In the genomic region with DNA sequence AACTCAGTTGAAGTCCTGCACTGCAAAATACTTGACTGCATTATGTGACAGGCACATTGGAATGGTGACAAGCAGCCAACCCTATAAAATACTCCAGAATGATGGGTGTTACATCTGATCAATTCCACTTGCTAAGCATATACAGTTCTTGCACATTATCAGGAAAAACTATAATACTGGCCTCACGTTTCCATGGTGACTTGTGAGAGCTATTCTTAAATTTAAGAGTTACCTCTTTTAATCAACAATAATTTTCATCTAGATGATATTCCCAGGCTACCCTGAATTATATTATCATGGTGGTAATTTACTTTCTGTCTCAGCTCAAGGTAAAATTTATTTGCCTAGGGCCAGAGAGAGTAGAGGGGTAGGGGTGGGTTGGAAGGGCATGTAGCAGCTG, we compare ENCODE assay signal across 18 cellular contexts.
"Had no signal": no experiment of that assay in that cellular context is flagged by ENCODE, and none has a peak within 500 bp of the region (broad histone marks: within the 10 kb centered on the region; RNA-seq: fewer than 3 reads in every experiment).

No MANE protein-coding gene starts in this region.

- H3K4me3 Mint-ChIP-seq: dendritic cell treated with granulocyte-macrophage colony-stimulating factor and Interleukin-4, amounts not matched to agents 40 ng/mL and 50 ng/mL, for 4 days; endodermal cell; naive B cell; neural progenitor cell had no signal

- DNase-seq: endodermal cell; erythroblast; foreskin keratinocyte; mesendoderm; naive B cell; nucleus accumbens; ovary; sigmoid colon; stimulated activated CD4-positive, alpha-beta T cell treated with anti-CD3 and anti-CD28 coated beads, Interleukin-2, amount 100 ng/mL, for 24 hours; stimulated activated CD4-positive, alpha-beta T cell treated with anti-CD3 and anti-CD28 coated beads, Interleukin-4, amount 100 ng/mL, for 4 hours; stimulated activated naive CD4-positive, alpha-beta T cell; stomach; substantia nigra; transverse colon had no signal

- H3K27me3 Mint-ChIP-seq: dendritic cell treated with granulocyte-macrophage colony-stimulating factor and Interleukin-4, amounts not matched to agents 40 ng/mL and 50 ng/mL, for 4 days; naive B cell had no signal

- H3K4me1 Mint-ChIP-seq: endodermal cell, neural progenitor cell had no signal

- ATAC-seq: foreskin keratinocyte had no signal

- FAIRE-seq: colon, endothelial cell of umbilical vein had no signal

- H3K27ac Mint-ChIP-seq: dendritic cell treated with granulocyte-macrophage colony-stimulating factor and Interleukin-4, amounts not matched to agents 40 ng/mL and 50 ng/mL, for 4 days; endodermal cell; neural progenitor cell had no signal

- H3K36me3 Mint-ChIP-seq: neural progenitor cell had no signal
